1 cellular context compared by ENCODE assay signal in genomic region chr1:169367686-169368405, GRCh38.
A peak's percentile ranks its signal among the peaks of the same experiment; 100 is the strongest.
TF ChIP-seq lines count a peak whose summit lies in the region.

Gene BLZF1 (plus strand): TSS chr1:169368195. CDS start chr1:169369523, 1,328 bp downstream.
Gene NME7 (minus strand): TSS chr1:169367797. CDS start chr1:169367710, 87 bp downstream.

TF ChIP-seq in SK-N-SH, 30 proteins besides CTCF, POLR2A, EP300 and RAD21 (continued from another document):
- TF ChIP-seq SIN3A (IDR thresholded peaks at IDR 0.05; ENCODE audit: borderline replicate concordance, low read depth, low read length) (peak; percentile 71; the same call in 1 of the 2 replicates), REST (IDR thresholded peaks at IDR 0.05; ENCODE audit: low read depth, low read length) (no peak), NFIC (IDR thresholded peaks at IDR 0.05; ENCODE audit: borderline replicate concordance) (no peak; the same call in 1 of the 2 replicates), FOSL2 (IDR thresholded peaks at IDR 0.05; ENCODE audit: borderline replicate concordance, low read depth) (0 out of 2 replicates have a peak, but pooled peaks have one; percentile 10), ZBTB33 (IDR thresholded peaks at IDR 0.05; ENCODE audit: borderline replicate concordance, low read depth) (0 out of 2 replicates have a peak, but pooled peaks have one; percentile 25), PBX3 (IDR thresholded peaks at IDR 0.05) (no peak), TEAD4 (IDR thresholded peaks at IDR 0.05; ENCODE audit: borderline replicate concordance, insufficient read depth) (no peak), ELF1 (IDR thresholded peaks at IDR 0.05) (peak; percentile 78), FOXJ3 (CRISPR knock-in tag; IDR thresholded peaks at IDR 0.05) (no peak), GATA2 (CRISPR knock-in tag; IDR thresholded peaks at IDR 0.05) (0 out of 2 replicates have a peak, but pooled peaks have one; percentile 4), RFX5 (IDR thresholded peaks at IDR 0.05; ENCODE audit: low read length) (no peak), NRF1 (IDR thresholded peaks at IDR 0.05; ENCODE audit: low read depth, low read length) (no peak), GABPA (IDR thresholded peaks at IDR 0.05; ENCODE audit: low read depth) (peak; percentile 97)
TF ChIP-seq in SK-N-SH: peak in this region for 15.
